Comparison of ENCODE assay signal across 9 cellular contexts in genomic region chr5:134115806-134116175, GRCh38. TPM values are rescaled to one million over a fixed set of nuclear protein-coding genes. Genes with fewer than 3 reads are reported as not detected.
A peak's percentile ranks its signal among the peaks of the same experiment; 100 is the strongest.
DNase-seq lines count a peak whose midpoint lies in the region; ATAC-seq and TF ChIP-seq lines count a peak whose summit lies in the region.
"Had no signal": no experiment of that assay in that cellular context is flagged by ENCODE, and none has a peak within 500 bp of the region (broad histone marks: within the 10 kb centered on the region; RNA-seq: fewer than 3 reads in every experiment).

No MANE protein-coding gene starts in this region.

- H3K27me3 ChIP-seq in cardiac muscle cell, result peaks cover 19% of the 10 kb centered on the region

- H3K4me3 ChIP-seq in cardiac muscle cell (peak overlapping the region; percentile 61), mesodermal cell (ENCODE audit: extremely low read depth, insufficient read depth, low read length, poor library complexity, severe bottlenecking) (peak overlapping the region; percentile 59), urinary bladder (ENCODE audit: low read depth, low read length) (peak overlapping the region; percentile 71)

- TF ChIP-seq CTCF in cardiac muscle cell (IDR thresholded peaks at IDR 0.05; ENCODE audit: low read depth, low read length), result no peak

- DNase-seq in cardiac muscle cell (ENCODE audit: low read depth in 1 of 2, low spot score in 1 of 2), result no peak
- no peak for DNase-seq in left ventricle myocardium superior
- peak in 1 of 2 donors; percentile 23 for DNase-seq in activated naive CD4-positive, alpha-beta T cell treated with anti-CD3 and anti-CD28 coated beads, Interleukin-2, amount 50 U/mL, for 72 hours (ENCODE audit: low spot score in 2 of 2)
- DNase-seq in RPMI8226, result no peak
- no peak for DNase-seq in NCI-H1694 treated with DMSO at 0.1 percent for 48 hours (lab: John Stamatoyannopoulos, UW)
- no peak for DNase-seq in NCI-H226
- DNase-seq: NCI-H1417 treated with DMSO at 0.1 percent for 48 hours had no signal

- H3K9me3 ChIP-seq in cardiac muscle cell (ENCODE audit: low read depth) (no peaks in the 10 kb centered on the region), mesodermal cell (ENCODE audit: control insufficient read depth, low read length) (no peaks in the 10 kb centered on the region)

- H3K36me3 ChIP-seq in cardiac muscle cell (peaks cover 4% of the 10 kb centered on the region), mesodermal cell (ENCODE audit: control insufficient read depth, insufficient read depth, low read length) (peaks cover 32% of the 10 kb centered on the region), urinary bladder (ENCODE audit: insufficient read depth) (no peaks in the 10 kb centered on the region)

- H3K36me3 Mint-ChIP-seq in activated naive CD4-positive, alpha-beta T cell treated with anti-CD3 and anti-CD28 coated beads, Interleukin-2, amount 50 U/mL, for 72 hours, result peaks cover 52 to 63% of the 10 kb centered on the region in 2 donors

- ATAC-seq in left ventricle myocardium superior, result no peak
- no peak for ATAC-seq in activated naive CD4-positive, alpha-beta T cell treated with anti-CD3 and anti-CD28 coated beads, Interleukin-2, amount 50 U/mL, for 72 hours

- peak overlapping the region; percentile 10 to 46 for H3K27ac Mint-ChIP-seq in activated naive CD4-positive, alpha-beta T cell treated with anti-CD3 and anti-CD28 coated beads, Interleukin-2, amount 50 U/mL, for 72 hours

- H3K4me1 ChIP-seq in cardiac muscle cell (ENCODE audit: low read depth), result no peaks in the 10 kb centered on the region
- H3K4me1 ChIP-seq in mesodermal cell (ENCODE audit: control insufficient read depth, insufficient read depth, low read length, poor library complexity, severe bottlenecking), result peaks cover 2% of the 10 kb centered on the region
- H3K4me1 ChIP-seq in urinary bladder (ENCODE audit: insufficient read depth), result peaks cover 2% of the 10 kb centered on the region

- intact Hi-C loops in left ventricle myocardium superior (cut with micrococcal nuclease), result no loop called here

- no peaks in the 10 kb centered on the region for H3K9me3 Mint-ChIP-seq in activated naive CD4-positive, alpha-beta T cell treated with anti-CD3 and anti-CD28 coated beads, Interleukin-2, amount 50 U/mL, for 72 hours

- 74 to 77% methylated on average over 5 to 13 of the region's 13 CpGs for WGBS in mesodermal cell (ENCODE audit: insufficient coverage in 2 of 2), 2 experiments
- 71% methylated on average over 13 of the region's 13 CpGs for WGBS in urinary bladder

- H3K27ac ChIP-seq in cardiac muscle cell, result peak overlapping the region; percentile 73
- no peak overlapping the region for H3K27ac ChIP-seq in mesodermal cell (ENCODE audit: low read depth, low read length, severe bottlenecking)
- H3K27ac ChIP-seq in urinary bladder (ENCODE audit: low read depth), result no peak overlapping the region

RNA-seq across cellular contexts. Expression of gene TCF7, which starts 1.3 kb away (rescaled TPM):
- total RNA-seq in cardiac muscle cell (12.7 and 28.9 TPM in 2 replicates), left ventricle myocardium superior (3.4 TPM), urinary bladder (1.1 TPM)
- polyA plus RNA-seq in cardiac muscle cell (6.8 and 12.0 TPM in 2 replicates), urinary bladder (3.9 TPM)
- total RNA-seq in activated naive CD4-positive, alpha-beta T cell treated with anti-CD3 and anti-CD28 coated beads, Interleukin-2, amount 50 U/mL, for 72 hours, result 100 to 1,000 TPM in 1 of 2 donors, 10 to 100 TPM in 1; 93.5 to 229 TPM
- 11.9 TPM for polyA plus RNA-seq in mesodermal cell (2013, experiment 1 of 2)
- 11.9 TPM for polyA plus RNA-seq in mesodermal cell (2013, experiment 2 of 2)
